10 cellular contexts compared by ENCODE assay signal in the genomic region with DNA sequence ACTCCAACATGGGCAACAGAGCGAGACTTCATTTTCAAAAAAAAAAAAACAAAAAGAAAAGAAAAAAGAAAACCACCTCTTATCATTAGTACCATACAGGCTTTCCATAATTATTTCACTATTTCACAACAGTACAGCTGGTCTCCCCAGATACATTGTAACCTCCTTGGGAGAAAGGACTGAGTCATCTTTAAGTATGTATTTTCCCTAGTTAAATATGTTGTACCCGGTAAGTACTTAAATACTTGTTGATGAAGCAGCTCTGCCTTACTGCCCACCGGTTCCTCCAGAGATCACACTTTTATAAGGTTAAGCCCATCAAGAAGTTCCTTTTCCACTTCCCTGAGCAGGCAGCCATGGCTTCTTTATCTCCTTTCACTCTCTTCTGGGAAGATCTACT.
DNase-seq lines count a peak whose midpoint lies in the region; ATAC-seq and TF ChIP-seq lines count a peak whose summit lies in the region.
"Had no signal": no experiment of that assay in that cellular context is flagged by ENCODE, and none has a peak within 500 bp of the region (broad histone marks: within the 10 kb centered on the region; RNA-seq: fewer than 3 reads in every experiment).

No MANE protein-coding gene starts in this region.

- intact Hi-C loops in dendritic cell treated with granulocyte-macrophage colony-stimulating factor and Interleukin-4, amounts not matched to agents 40 ng/mL and 50 ng/mL, for 4 days (cut with micrococcal nuclease): no loop called here

- no peak overlapping the region for H3K27ac ChIP-seq in AG04450 (ENCODE audit: low read depth, low read length)

- peak overlapping the region; percentile 92 for H3K27ac Mint-ChIP-seq in dendritic cell treated with granulocyte-macrophage colony-stimulating factor and Interleukin-4, amounts not matched to agents 40 ng/mL and 50 ng/mL, for 4 days

- H3K4me3 ChIP-seq in AG04450 (ENCODE audit: low read depth, low read length): no peak overlapping the region
- H3K4me3 ChIP-seq in BE2C (ENCODE audit: low read depth, low read length): no peak overlapping the region

- H3K36me3 ChIP-seq in BE2C: no peaks in the 10 kb centered on the region

- H3K9me3 ChIP-seq in AG04450 (ENCODE audit: control insufficient read depth, insufficient read depth, low read length) (no peaks in the 10 kb centered on the region), BE2C (no peaks in the 10 kb centered on the region)

- peaks cover 3% of the 10 kb centered on the region for H3K9me3 Mint-ChIP-seq in dendritic cell treated with granulocyte-macrophage colony-stimulating factor and Interleukin-4, amounts not matched to agents 40 ng/mL and 50 ng/mL, for 4 days

- H3K27me3 Mint-ChIP-seq in dendritic cell treated with granulocyte-macrophage colony-stimulating factor and Interleukin-4, amounts not matched to agents 40 ng/mL and 50 ng/mL, for 4 days: no peaks in the 10 kb centered on the region

- POLR2A ChIA-PET in AG04450 (lab: Yijun Ruan, JAX): no interaction called here

- H3K4me1 ChIP-seq in BE2C: no peaks in the 10 kb centered on the region

- no peak overlapping the region for H3K4me3 Mint-ChIP-seq in dendritic cell treated with granulocyte-macrophage colony-stimulating factor and Interleukin-4, amounts not matched to agents 40 ng/mL and 50 ng/mL, for 4 days

- TF ChIP-seq CTCF in AG04450 (IDR thresholded peaks at IDR 0.05; ENCODE audit: low read depth, low read length): no peak
- no peak for TF ChIP-seq CTCF in BE2C (IDR thresholded peaks at IDR 0.05; ENCODE audit: low read depth, low read length)

- H3K36me3 Mint-ChIP-seq in dendritic cell treated with granulocyte-macrophage colony-stimulating factor and Interleukin-4, amounts not matched to agents 40 ng/mL and 50 ng/mL, for 4 days (ENCODE audit: low read depth): no peaks in the 10 kb centered on the region

- DNase-seq in AG04450 (ENCODE audit: low read depth, low spot score) (peak; percentile 47), MV-4-11 (lab: John Stamatoyannopoulos, UW) (peak; percentile 79), foreskin melanocyte (no peak), DMS53 treated with DMSO at 0.1 percent for 48 hours (lab: John Stamatoyannopoulos, UW; ENCODE audit: unreplicated experiment) (no peak), kidney glomerular epithelial cell (lab: John Stamatoyannopoulos, UW) (no peak), BE2C (no peak)
- DNase-seq: caudate nucleus, NCI-H82 had no signal

- H3K27me3 ChIP-seq in AG04450 (ENCODE audit: control insufficient read depth, insufficient read depth, low read length) (no peaks in the 10 kb centered on the region), BE2C (no peaks in the 10 kb centered on the region)

- peak; percentile 21 for ATAC-seq in GM21447 (IDR thresholded peaks at IDR 0.05; ENCODE audit: unreplicated experiment)

- H3K4me1 Mint-ChIP-seq in dendritic cell treated with granulocyte-macrophage colony-stimulating factor and Interleukin-4, amounts not matched to agents 40 ng/mL and 50 ng/mL, for 4 days (ENCODE audit: low read depth): peaks cover 23% of the 10 kb centered on the region

- CTCF ChIA-PET in AG04450 (lab: Charles Lee): no interaction called here

Comparison
In these comparisons a context has a peak if more than half of its experiments do, and no peak if none do; other contexts are left out.
1. DNase-seq: peak in AG04450 (single experiment) and MV-4-11 (single experiment); none in foreskin melanocyte (single experiment), DMS53 treated with DMSO at 0.1 percent for 48 hours (single experiment), kidney glomerular epithelial cell (single experiment) and BE2C (single experiment).